1 cellular context compared by ENCODE assay signal in genomic region chr16:30369091-30369937, GRCh38.
TF ChIP-seq lines count a peak whose summit lies in the region.

No MANE protein-coding gene starts in this region.

TF ChIP-seq in endothelial cell of umbilical vein, 7 proteins besides CTCF, POLR2A, EP300 and RAD21 (continued from another document):
- TF ChIP-seq, protein P1, sequence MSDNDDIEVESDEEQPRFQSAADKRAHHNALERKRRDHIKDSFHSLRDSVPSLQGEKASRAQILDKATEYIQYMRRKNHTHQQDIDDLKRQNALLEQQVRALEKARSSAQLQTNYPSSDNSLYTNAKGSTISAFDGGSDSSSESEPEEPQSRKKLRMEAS (IDR thresholded peaks at IDR 0.05; ENCODE audit: insufficient read depth, insufficient read length): no peak
